8 cellular contexts compared by ENCODE assay signal in the genomic region with DNA sequence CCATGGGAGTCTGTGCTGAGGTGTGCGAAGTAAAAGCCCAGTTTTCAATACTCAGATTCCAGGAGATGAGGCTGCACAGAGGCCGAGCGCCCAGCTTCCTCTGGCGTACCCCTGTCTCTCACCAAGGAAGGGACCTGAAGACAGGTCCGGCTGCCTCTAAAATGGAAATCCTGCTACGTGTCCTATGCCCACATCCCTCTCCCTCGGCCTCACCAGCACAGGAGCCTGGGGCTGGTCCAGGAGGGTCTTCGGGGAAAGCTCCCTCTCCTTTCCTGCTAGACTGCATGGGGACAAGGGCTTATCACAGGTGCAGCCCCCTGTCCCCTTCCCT. TPM values are rescaled to one million over a fixed set of nuclear protein-coding genes. Genes with fewer than 3 reads are reported as not detected.
A peak's percentile ranks its signal among the peaks of the same experiment; 100 is the strongest.
DNase-seq lines count a peak whose midpoint lies in the region; ATAC-seq and TF ChIP-seq lines count a peak whose summit lies in the region.

No MANE protein-coding gene starts in this region.

- peak overlapping the region; percentile 88 to 98 (median 95) for H3K27ac Mint-ChIP-seq in naive thymus-derived CD4-positive, alpha-beta T cell

- peak; percentile 1 for ATAC-seq in HG03442 (IDR thresholded peaks at IDR 0.05; ENCODE audit: unreplicated experiment)
- ATAC-seq in naive thymus-derived CD4-positive, alpha-beta T cell, result no peak
- ATAC-seq in HG03469 (IDR thresholded peaks at IDR 0.05; ENCODE audit: unreplicated experiment), result no peak

- peaks cover 5 to 41% (median 28%) of the 10 kb centered on the region in 7 donors for H3K4me1 Mint-ChIP-seq in naive thymus-derived CD4-positive, alpha-beta T cell

- CTCF ChIA-PET in BJ (lab: Yijun Ruan, JAX), result no interaction called here
- CTCF ChIA-PET in naive thymus-derived CD4-positive, alpha-beta T cell (lab: Charles Lee), result no interaction called here

- no peaks in the 10 kb centered on the region for H3K9me3 ChIP-seq in naive thymus-derived CD4-positive, alpha-beta T cell (ENCODE audit: control insufficient read depth in 2 of 3, low read length in 3 of 3)

- TF ChIP-seq CTCF in BJ (IDR thresholded peaks at IDR 0.05; ENCODE audit: insufficient read depth, low read depth, low read length) (no peak), cardiac fibroblast (IDR thresholded peaks at IDR 0.05; ENCODE audit: low read depth, low read length) (no peak)

- H3K27me3 Mint-ChIP-seq in naive thymus-derived CD4-positive, alpha-beta T cell, result peaks cover 0 to 3% (median 0%) of the 10 kb centered on the region in 5 donors

- POLR2A ChIA-PET in BJ (lab: Charles Lee), result no interaction called here
- POLR2A ChIA-PET in naive thymus-derived CD4-positive, alpha-beta T cell (lab: Charles Lee), result interaction anchor here (0.7 to 2.1 kb wide), 7 partner anchors 11 to 393 kb away, joined by 3 to 8 read pairs (median 4); a partner anchor contains a TSS

- peak overlapping the region; percentile 94 for H3K27ac ChIP-seq in naive thymus-derived CD4-positive, alpha-beta T cell (ENCODE audit: low read depth, low read length)

- peaks cover 14 to 22% of the 10 kb centered on the region in 2 donors for H3K4me1 ChIP-seq in naive thymus-derived CD4-positive, alpha-beta T cell (ENCODE audit: control insufficient read depth in 2 of 2, insufficient read depth in 2 of 2, low read length in 2 of 2)

- no peaks in the 10 kb centered on the region for H3K9me3 Mint-ChIP-seq in naive thymus-derived CD4-positive, alpha-beta T cell

- intact Hi-C loops in naive thymus-derived CD4-positive, alpha-beta T cell (cut with micrococcal nuclease), result loop anchor here (1.0 to 10.0 kb wide), 12 partner anchors 26 to 1704 kb away; a partner anchor contains a TSS

- DNase-seq in BJ (ENCODE audit: low read depth) (no peak), cardiac fibroblast (ENCODE audit: low read depth in 2 of 2) (no peak), SW 1271 (lab: John Stamatoyannopoulos, UW) (no peak), NCI-H2171 treated with DMSO at 0.1 percent for 48 hours (lab: John Stamatoyannopoulos, UW) (no peak)
- no peak for DNase-seq in naive thymus-derived CD4-positive, alpha-beta T cell
- no peak for DNase-seq in stimulated activated CD4-positive, alpha-beta T cell treated with anti-CD3 and anti-CD28 coated beads, Interleukin-2, amount 100 ng/mL, for 48 hours

- H3K27me3 ChIP-seq in BJ (ENCODE audit: control insufficient read depth, insufficient read depth, low read length), result no peaks in the 10 kb centered on the region
- H3K27me3 ChIP-seq in naive thymus-derived CD4-positive, alpha-beta T cell (ENCODE audit: control insufficient read depth in 2 of 2, insufficient read depth in 2 of 2, low read length in 2 of 2), result no peaks in the 10 kb centered on the region

- H3K4me3 ChIP-seq in BJ (ENCODE audit: low read depth, low read length), result peak overlapping the region; percentile 99
- peak overlapping the region; percentile 98 to 99 for H3K4me3 ChIP-seq in cardiac fibroblast (replicated peaks in 1 of 2; ENCODE audit: low read depth in 2 of 2, low read length in 2 of 2)
- peak overlapping the region; percentile 100 for H3K4me3 ChIP-seq in naive thymus-derived CD4-positive, alpha-beta T cell (ENCODE audit: low read length)

- peak overlapping the region; percentile 87 to 95 (median 93) for H3K4me3 Mint-ChIP-seq in naive thymus-derived CD4-positive, alpha-beta T cell

- H3K36me3 ChIP-seq in BJ (ENCODE audit: control insufficient read depth, insufficient read depth, low read length), result peaks cover 13% of the 10 kb centered on the region
- peaks cover 0 to 32% (median 0%) of the 10 kb centered on the region in 3 experiments for H3K36me3 ChIP-seq in naive thymus-derived CD4-positive, alpha-beta T cell (ENCODE audit: control insufficient read depth in 2 of 3, insufficient read depth in 3 of 3, low read length in 3 of 3)

- H3K36me3 Mint-ChIP-seq in naive thymus-derived CD4-positive, alpha-beta T cell, result peaks cover 0 to 7% (median 5%) of the 10 kb centered on the region in 5 donors

RNA-seq across cellular contexts. Expression of a gene that starts 0.4 kb away (rescaled TPM):
- polyA plus RNA-seq in BJ (2011; rRNA removed), result 50.8 and 80.8 TPM in 2 replicates
- polyA minus RNA-seq in BJ (2011; rRNA and poly(A)+ RNA removed), result 13.0 and 25.2 TPM in 2 replicates
- total RNA-seq in naive thymus-derived CD4-positive, alpha-beta T cell, result 10 to 100 TPM; 34.3 to 79.3 (median 65.2) TPM
- 100 to 1,000 TPM; 132 to 149 TPM for polyA plus RNA-seq in naive thymus-derived CD4-positive, alpha-beta T cell

RNA-seq across cellular contexts. Expression of a gene that starts 5.6 kb away (rescaled TPM):
- polyA plus RNA-seq in BJ (2011; rRNA removed), result 4.2 and 6.2 TPM in 2 replicates
- polyA minus RNA-seq in BJ (2011; rRNA and poly(A)+ RNA removed), result 0.87 and 1.4 TPM in 2 replicates
- 10 to 100 TPM; 16.8 to 31.8 (median 27.8) TPM for total RNA-seq in naive thymus-derived CD4-positive, alpha-beta T cell
- polyA plus RNA-seq in naive thymus-derived CD4-positive, alpha-beta T cell, result 10 to 100 TPM; 21.9 to 33.0 TPM

RNA-seq across cellular contexts. Expression of a gene that starts 26.2 kb away (rescaled TPM):
- polyA plus RNA-seq in BJ (2011; rRNA removed), result 539 and 933 TPM in 2 replicates
- polyA minus RNA-seq in BJ (2011; rRNA and poly(A)+ RNA removed), result 713 and 1,022 TPM in 2 replicates
- 100 to 1,000 TPM; 198 to 390 (median 259) TPM for total RNA-seq in naive thymus-derived CD4-positive, alpha-beta T cell
- polyA plus RNA-seq in naive thymus-derived CD4-positive, alpha-beta T cell, result 100 to 1,000 TPM; 382 to 434 TPM

RNA-seq across cellular contexts. Expression of a gene that starts 31.4 kb away (rescaled TPM):
- polyA plus RNA-seq in BJ (2011; rRNA removed), result 282 and 373 TPM in 2 replicates
- polyA minus RNA-seq in BJ (2011; rRNA and poly(A)+ RNA removed), result 58.2 and 86.1 TPM in 2 replicates
- total RNA-seq in naive thymus-derived CD4-positive, alpha-beta T cell, result 100 to 1,000 TPM; 145 to 309 (median 279) TPM
- 100 to 1,000 TPM; 278 to 315 TPM for polyA plus RNA-seq in naive thymus-derived CD4-positive, alpha-beta T cell

RNA-seq across cellular contexts. Expression of a gene that starts 41.0 kb away (rescaled TPM):
- 0.77 and 0.92 TPM in 2 replicates for polyA plus RNA-seq in BJ (2011; rRNA removed)
- polyA minus RNA-seq in BJ (2011; rRNA and poly(A)+ RNA removed), result 0.41 and 0.43 TPM in 2 replicates
- 1 to 10 TPM in 2 of 5 experiments, under 1 TPM in 3; 0.70 to 3.3 (median 0.94) TPM for total RNA-seq in naive thymus-derived CD4-positive, alpha-beta T cell
- not detected for polyA plus RNA-seq in naive thymus-derived CD4-positive, alpha-beta T cell
